Comparison of ENCODE assay signal across 12 cellular contexts in the genomic region with DNA sequence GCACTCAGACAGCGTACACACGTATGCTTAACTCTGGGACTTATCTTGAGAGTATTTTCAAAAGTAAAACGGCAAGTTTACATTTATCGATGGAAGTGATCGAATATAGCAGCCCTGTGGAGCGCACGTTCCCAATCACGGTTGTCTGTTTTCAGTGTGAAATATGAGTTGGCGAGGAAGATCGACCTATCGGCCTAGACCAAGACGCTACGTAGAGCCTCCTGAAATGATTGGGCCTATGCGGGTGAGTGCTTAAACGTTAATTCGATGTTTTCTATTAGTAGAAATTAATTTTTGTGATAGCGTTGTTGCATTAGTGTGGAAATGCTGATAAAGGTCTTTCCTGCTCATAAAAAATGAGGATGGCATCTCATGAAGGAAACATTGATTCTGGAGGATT. TPM values are rescaled to one million over a fixed set of nuclear protein-coding genes. Genes with fewer than 3 reads are reported as not detected.
DNase-seq lines count a peak whose midpoint lies in the region; ATAC-seq and TF ChIP-seq lines count a peak whose summit lies in the region.
"Not testable (repeated sequence)": the region's sequence is repeated elsewhere in the genome, so short reads cannot be mapped to it uniquely, and the experiment has no call there.
"Had no signal": no experiment of that assay in that cellular context is flagged by ENCODE, and none has a peak within 500 bp of the region (broad histone marks: within the 10 kb centered on the region; RNA-seq: fewer than 3 reads in every experiment).

No MANE protein-coding gene starts in this region.

- not testable (repeated sequence) for TF ChIP-seq CTCF in osteocyte (IDR thresholded peaks at IDR 0.05)

- not testable (repeated sequence) for H3K9me3 Mint-ChIP-seq in activated CD4-positive, alpha-beta T cell treated with anti-CD3 and anti-CD28 coated beads, Interleukin-2, amount 10 ng/mL, durations not matched to agents 24 days and 14 days; osteocyte (ENCODE audit: unreplicated experiment)

- H3K27me3 Mint-ChIP-seq in activated CD4-positive, alpha-beta T cell treated with anti-CD3 and anti-CD28 coated beads, Interleukin-2, amount 10 ng/mL, durations not matched to agents 24 days and 14 days; osteocyte (ENCODE audit: unreplicated experiment): not testable (repeated sequence)

- H3K27ac Mint-ChIP-seq in activated CD4-positive, alpha-beta T cell treated with anti-CD3 and anti-CD28 coated beads, Interleukin-2, amount 10 ng/mL, durations not matched to agents 24 days and 14 days; osteocyte (ENCODE audit: unreplicated experiment): not testable (repeated sequence)

- intact Hi-C loops in activated CD4-positive, alpha-beta T cell treated with anti-CD3 and anti-CD28 coated beads, Interleukin-2, amount 10 ng/mL, durations not matched to agents 24 days and 14 days (cut with micrococcal nuclease); Right ventricle myocardium inferior (cut with DNase I): not testable (repeated sequence)

- DNase-seq in activated CD4-positive, alpha-beta T cell treated with anti-CD3 and anti-CD28 coated beads, Interleukin-2, amount 10 ng/mL, durations not matched to agents 24 days and 14 days, result peak; percentile 54
- peak; percentile 56 for DNase-seq in activated CD8-positive, alpha-beta memory T cell treated with anti-CD3 and anti-CD28 coated beads for 24 hours
- peak; percentile 47 for DNase-seq in activated effector memory CD4-positive, alpha-beta T cell treated with anti-CD3 and anti-CD28 coated beads, Interleukin-2, amount 50 U/mL, for 16 hours
- DNase-seq in Right ventricle myocardium inferior (ENCODE audit: missing footprints), result peak; percentile 28
- DNase-seq in osteocyte (ENCODE audit: extremely low spot score, unreplicated experiment), result peak; percentile 83

- ATAC-seq in Right ventricle myocardium inferior, result not testable (repeated sequence)

- not testable (repeated sequence) for H3K4me3 Mint-ChIP-seq in activated CD4-positive, alpha-beta T cell treated with anti-CD3 and anti-CD28 coated beads, Interleukin-2, amount 10 ng/mL, durations not matched to agents 24 days and 14 days; osteocyte (ENCODE audit: unreplicated experiment)

- H3K36me3 Mint-ChIP-seq in activated CD4-positive, alpha-beta T cell treated with anti-CD3 and anti-CD28 coated beads, Interleukin-2, amount 10 ng/mL, durations not matched to agents 24 days and 14 days (ENCODE audit: low read depth); osteocyte (ENCODE audit: unreplicated experiment): not testable (repeated sequence)

- not testable (repeated sequence) for H3K4me1 Mint-ChIP-seq in activated CD4-positive, alpha-beta T cell treated with anti-CD3 and anti-CD28 coated beads, Interleukin-2, amount 10 ng/mL, durations not matched to agents 24 days and 14 days; osteocyte (ENCODE audit: unreplicated experiment)

RNA-seq across cellular contexts. Expression of gene GAGE2A, which starts 1.2 kb away (rescaled TPM):
- not detected in 2 replicates for total RNA-seq in activated CD4-positive, alpha-beta T cell treated with anti-CD3 and anti-CD28 coated beads, Interleukin-2, amount 10 ng/mL, durations not matched to agents 24 days and 14 days
- total RNA-seq in Right ventricle myocardium inferior (not detected), osteocyte (not detected in 2 replicates)
- total RNA-seq: A673; CD4-positive, alpha-beta memory T cell; CD4-positive, CD25-positive, alpha-beta regulatory T cell; CD8-positive, alpha-beta memory T cell; G401 had no signal

RNA-seq across cellular contexts. Expression of gene GAGE1, which starts 8.3 kb away (rescaled TPM):
- not detected in 2 replicates for total RNA-seq in activated CD4-positive, alpha-beta T cell treated with anti-CD3 and anti-CD28 coated beads, Interleukin-2, amount 10 ng/mL, durations not matched to agents 24 days and 14 days
- total RNA-seq in Right ventricle myocardium inferior, result not detected
- not detected in 2 replicates for total RNA-seq in osteocyte
- total RNA-seq: A673; CD4-positive, alpha-beta memory T cell; CD4-positive, CD25-positive, alpha-beta regulatory T cell; CD8-positive, alpha-beta memory T cell; G401; GM12878 had no signal

RNA-seq across cellular contexts. Expression of gene GAGE12H, which starts 10.7 kb away (rescaled TPM):
- total RNA-seq in activated CD4-positive, alpha-beta T cell treated with anti-CD3 and anti-CD28 coated beads, Interleukin-2, amount 10 ng/mL, durations not matched to agents 24 days and 14 days, result not detected in 2 replicates
- total RNA-seq in Right ventricle myocardium inferior (not detected), osteocyte (not detected in 2 replicates)
- total RNA-seq: A673; CD4-positive, alpha-beta memory T cell; CD4-positive, CD25-positive, alpha-beta regulatory T cell; CD8-positive, alpha-beta memory T cell; Daoy; G401; GM12878 had no signal

RNA-seq across cellular contexts. Expression of gene GAGE12G, which starts 20.3 kb away (rescaled TPM):
- not detected in 2 replicates for total RNA-seq in activated CD4-positive, alpha-beta T cell treated with anti-CD3 and anti-CD28 coated beads, Interleukin-2, amount 10 ng/mL, durations not matched to agents 24 days and 14 days
- total RNA-seq in Right ventricle myocardium inferior (not detected), osteocyte (not detected in 2 replicates)
- total RNA-seq: A673; CD4-positive, alpha-beta memory T cell; CD4-positive, CD25-positive, alpha-beta regulatory T cell; CD8-positive, alpha-beta memory T cell; G401; GM12878 had no signal

RNA-seq across cellular contexts. Expression of gene GAGE12F, which starts 29.8 kb away (rescaled TPM):
- total RNA-seq in activated CD4-positive, alpha-beta T cell treated with anti-CD3 and anti-CD28 coated beads, Interleukin-2, amount 10 ng/mL, durations not matched to agents 24 days and 14 days, result not detected in 2 replicates
- total RNA-seq in Right ventricle myocardium inferior (not detected), osteocyte (not detected in 2 replicates)
- total RNA-seq: A673; CD4-positive, alpha-beta memory T cell; CD4-positive, CD25-positive, alpha-beta regulatory T cell; CD8-positive, alpha-beta memory T cell; G401 had no signal

Comparison
In these comparisons a context has a peak if more than half of its experiments do, and no peak if none do; other contexts are left out.
1. DNase-seq: peak in every context shown above with its lines; median percentile 83 in osteocyte; 56 in activated CD8-positive, alpha-beta memory T cell treated with anti-CD3 and anti-CD28 coated beads for 24 hours; 54 in activated CD4-positive, alpha-beta T cell treated with anti-CD3 and anti-CD28 coated beads, Interleukin-2, amount 10 ng/mL, durations not matched to agents 24 days and 14 days; 47 in activated effector memory CD4-positive, alpha-beta T cell treated with anti-CD3 and anti-CD28 coated beads, Interleukin-2, amount 50 U/mL, for 16 hours; 28 in Right ventricle myocardium inferior.